In genomic region chr2:172085460-172086159, GRCh38 we compare ENCODE assay signal across 9 cellular contexts. TPM values are rescaled to one million over a fixed set of nuclear protein-coding genes. Genes with fewer than 3 reads are reported as not detected.
DNase-seq lines count a peak whose midpoint lies in the region; ATAC-seq and TF ChIP-seq lines count a peak whose summit lies in the region.
"Had no signal": no experiment of that assay in that cellular context is flagged by ENCODE, and none has a peak within 500 bp of the region (broad histone marks: within the 10 kb centered on the region; RNA-seq: fewer than 3 reads in every experiment).

Gene DLX1 (plus strand): TSS chr2:172085507. CDS start chr2:172085678, 171 bp downstream.

- no peak within 1 kb of the TSS for H3K9ac ChIP-seq in HUES48 (ENCODE audit: low read depth, low read length)

- CTCF ChIA-PET in AG04449 (lab: Yijun Ruan, JAX): interaction anchor here (0.5 to 4.1 kb wide), 8 partner anchors 9 to 274 kb away, joined by 3 to 18 read pairs (median 3); partner anchors contain the start of gene DLX2

- intact Hi-C loops in right lobe of liver (cut with DNase I): no loop called here
- intact Hi-C loops in upper lobe of right lung (cut with DNase I): no loop called here

- H3K27ac Mint-ChIP-seq in activated naive CD8-positive, alpha-beta T cell: no peak within 1 kb of the TSS

- peak within 1 kb of the TSS; percentile 68 for H3K4me3 ChIP-seq in AG04449 (ENCODE audit: low read depth, low read length)
- H3K4me3 ChIP-seq in HUES48 (ENCODE audit: low read depth, low read length): peak within 1 kb of the TSS; percentile 56
- H3K4me3 ChIP-seq in right lobe of liver: peak within 1 kb of the TSS; percentile 11 to 25 (median 12)
- H3K4me3 ChIP-seq in upper lobe of right lung: peak within 1 kb of the TSS; percentile 49
- H3K4me3 ChIP-seq: lung had no signal

- DNase-seq in AG04449 (ENCODE audit: low read depth, low spot score) (no peak), right lobe of liver (no peak), upper lobe of right lung (no peak), hepatic stellate cell (ENCODE audit: low spot score) (no peak)

- H3K36me3 ChIP-seq in HUES48 (ENCODE audit: control insufficient read depth, insufficient read depth, low read length) (no peaks in the 10 kb centered on the region), right lobe of liver (no peaks in the 10 kb centered on the region), upper lobe of right lung (no peaks in the 10 kb centered on the region)

- H3K4me1 ChIP-seq in HUES48 (ENCODE audit: control insufficient read depth, insufficient read depth, low read length): peaks cover 61% of the 10 kb centered on the region
- H3K4me1 ChIP-seq in right lobe of liver: peaks cover 0 to 27% (median 5%) of the 10 kb centered on the region in 4 donors
- H3K4me1 ChIP-seq in upper lobe of right lung: peaks cover 36% of the 10 kb centered on the region

- H3K27me3 Mint-ChIP-seq in activated naive CD8-positive, alpha-beta T cell: peaks cover 63% of the 10 kb centered on the region

- H3K4me3 Mint-ChIP-seq in activated naive CD8-positive, alpha-beta T cell: peak within 1 kb of the TSS; percentile 79

- POLR2A ChIA-PET in AG04449 (lab: Yijun Ruan, JAX): interaction anchor here (0.6 to 7.0 kb wide), 10 partner anchors 10 to 490 kb away, joined by 3 to 76 read pairs (median 3); partner anchors contain the start of genes DLX2 and SLC25A12

- H3K27ac ChIP-seq in HUES48 (ENCODE audit: low read depth, low read length) (no peak within 1 kb of the TSS), right lobe of liver (no peak within 1 kb of the TSS), upper lobe of right lung (no peak within 1 kb of the TSS)

- TF ChIP-seq CTCF in AG04449 (IDR thresholded peaks at IDR 0.05; ENCODE audit: insufficient read depth, low read length, missing control alignments): no peak
- TF ChIP-seq CTCF in right lobe of liver (IDR thresholded peaks at IDR 0.05): no peak
- no peak for TF ChIP-seq CTCF in upper lobe of right lung (IDR thresholded peaks at IDR 0.05)

- WGBS in right lobe of liver (ENCODE audit: insufficient coverage, low coverage, low lambda C conversion rate, missing lambda C conversion rate): 5% methylated on average over 22 of the region's 34 CpGs

- peaks cover 100% of the 10 kb centered on the region for H3K27me3 ChIP-seq in HUES48 (ENCODE audit: control insufficient read depth, insufficient read depth, low read length)
- H3K27me3 ChIP-seq in right lobe of liver: peaks cover 58 to 96% of the 10 kb centered on the region in 2 donors
- H3K27me3 ChIP-seq in upper lobe of right lung: peaks cover 100% of the 10 kb centered on the region

- no peaks in the 10 kb centered on the region for H3K36me3 Mint-ChIP-seq in activated naive CD8-positive, alpha-beta T cell

- no peak for TF ChIP-seq POLR2A in right lobe of liver (IDR thresholded peaks at IDR 0.05)

- peaks cover 51% of the 10 kb centered on the region for H3K4me1 Mint-ChIP-seq in activated naive CD8-positive, alpha-beta T cell (ENCODE audit: low read depth)

- ATAC-seq in GM18870 (IDR thresholded peaks at IDR 0.05; ENCODE audit: unreplicated experiment) (peak; percentile 19), right lobe of liver (no peak), upper lobe of right lung (no peak), GM21825 (IDR thresholded peaks at IDR 0.05; ENCODE audit: unreplicated experiment) (no peak)

- H3K9me3 ChIP-seq in HUES48 (ENCODE audit: control insufficient read depth, insufficient read depth, low read length) (no peaks in the 10 kb centered on the region), right lobe of liver (no peaks in the 10 kb centered on the region), upper lobe of right lung (no peaks in the 10 kb centered on the region)

- H3K9me3 Mint-ChIP-seq in activated naive CD8-positive, alpha-beta T cell (ENCODE audit: low read depth): no peaks in the 10 kb centered on the region

RNA-seq across cellular contexts. Expression of gene DLX1, which starts in this region (rescaled TPM):
- total RNA-seq in right lobe of liver (not detected), upper lobe of right lung (not detected)
- total RNA-seq: lung had no signal

Comparison
In these comparisons a context has a peak if more than half of its experiments do, and no peak if none do; other contexts are left out.
1. H3K4me3 ChIP-seq: peak in every context shown above with its lines; median percentile 68 in AG04449; 56 in HUES48; 49 in upper lobe of right lung; 12 in right lobe of liver.